Comparison of ENCODE assay signal across 8 cellular contexts in genomic region chr1:248825573-248825908, GRCh38. TPM values are rescaled to one million over a fixed set of nuclear protein-coding genes. Genes with fewer than 3 reads are reported as not detected.
DNase-seq lines count a peak whose midpoint lies in the region; ATAC-seq and TF ChIP-seq lines count a peak whose summit lies in the region.

No MANE protein-coding gene starts in this region.

- peak overlapping the region; percentile 40 to 93 (median 81) for H3K4me3 ChIP-seq in adrenal gland
- peak overlapping the region; percentile 85 to 97 for H3K4me3 ChIP-seq in tibial artery

- TF ChIP-seq CTCF in adrenal gland (IDR thresholded peaks at IDR 0.05) = no peak
- no peak for TF ChIP-seq CTCF in tibial artery (IDR thresholded peaks at IDR 0.05)

- peaks cover 0 to 7% of the 10 kb centered on the region in 2 donors for H3K36me3 ChIP-seq in adrenal gland (replicated peaks in 1 of 2)
- peaks cover 0 to 21% (median under 1%) of the 10 kb centered on the region in 3 donors for H3K36me3 ChIP-seq in tibial artery

- H3K9me3 ChIP-seq in adrenal gland (replicated peaks in 1 of 3) (no peaks in the 10 kb centered on the region), tibial artery (no peaks in the 10 kb centered on the region)

- H3K27ac ChIP-seq in adrenal gland = peak overlapping the region in 4 of 5 donors; percentile 85 to 97 (median 94)
- peak overlapping the region; percentile 83 to 91 for H3K27ac ChIP-seq in tibial artery

- ATAC-seq in GM19351 (IDR thresholded peaks at IDR 0.05; ENCODE audit: unreplicated experiment) (peak; percentile 1), HG03045 (IDR thresholded peaks at IDR 0.05; ENCODE audit: unreplicated experiment) (peak; percentile 4), left lobe of liver (peak; percentile 0)

- H3K4me1 ChIP-seq in adrenal gland (replicated peaks in 1 of 2) (peaks cover 38 to 51% of the 10 kb centered on the region in 2 donors), tibial artery (peaks cover 0 to 58% (median 47%) of the 10 kb centered on the region in 4 donors)

- intact Hi-C loops in adrenal gland (cut with DNase I) (no loop called here), tibial artery (cut with DNase I; ENCODE audit: low total_unique reads) (no loop called here)

- DNase-seq in adrenal gland = no peak
- DNase-seq in left lobe of liver (ENCODE audit: low spot score) = no peak
- no peak for DNase-seq in tibial artery
- DNase-seq in NCI-H146 treated with DMSO at 0.1 percent for 48 hours (lab: John Stamatoyannopoulos, UW; ENCODE audit: unreplicated experiment) = no peak
- no peak for DNase-seq in NK-92 (lab: John Stamatoyannopoulos, UW; ENCODE audit: unreplicated experiment)
- no peak for DNase-seq in Ammon's horn (ENCODE audit: low spot score)

- H3K27me3 ChIP-seq in adrenal gland (no peaks in the 10 kb centered on the region), tibial artery (no peaks in the 10 kb centered on the region)

- TF ChIP-seq POLR2A in adrenal gland (IDR thresholded peaks at IDR 0.05) = no peak

- 1 to 2% (median 1%) methylated on average over 18 of the region's 18 CpGs for WGBS in adrenal gland, 4 donors

RNA-seq across cellular contexts. Expression of gene SH3BP5L, which starts 0.2 kb away (rescaled TPM):
- 10 to 100 TPM; 19.3 to 36.9 (median 26.5) TPM for total RNA-seq in adrenal gland
- polyA plus RNA-seq in adrenal gland = 10 to 100 TPM; 15.4 to 29.2 (median 16.9) TPM
- 15.3 TPM for total RNA-seq in left lobe of liver

RNA-seq across cellular contexts. Expression of gene ZNF672, which starts 12.5 kb away (rescaled TPM):
- total RNA-seq in adrenal gland (10 to 100 TPM; 22.2 to 47.5 (median 32.1) TPM), left lobe of liver (19.6 TPM)
- polyA plus RNA-seq in adrenal gland = 10 to 100 TPM in 2 of 3 donors, 1 to 10 TPM in 1; 9.5 to 14.8 (median 12.5) TPM

RNA-seq across cellular contexts. Expression of gene ZNF692, which starts 33.3 kb away (rescaled TPM):
- 10 to 100 TPM; 11.5 to 70.2 (median 30.4) TPM for total RNA-seq in adrenal gland
- polyA plus RNA-seq in adrenal gland = 100 to 1,000 TPM in 2 of 3 donors, 10 to 100 TPM in 1; 10.3 to 366 (median 155) TPM
- total RNA-seq in left lobe of liver = 20.2 TPM
